Comparison of ENCODE assay signal across 21 cellular contexts in the genomic region with DNA sequence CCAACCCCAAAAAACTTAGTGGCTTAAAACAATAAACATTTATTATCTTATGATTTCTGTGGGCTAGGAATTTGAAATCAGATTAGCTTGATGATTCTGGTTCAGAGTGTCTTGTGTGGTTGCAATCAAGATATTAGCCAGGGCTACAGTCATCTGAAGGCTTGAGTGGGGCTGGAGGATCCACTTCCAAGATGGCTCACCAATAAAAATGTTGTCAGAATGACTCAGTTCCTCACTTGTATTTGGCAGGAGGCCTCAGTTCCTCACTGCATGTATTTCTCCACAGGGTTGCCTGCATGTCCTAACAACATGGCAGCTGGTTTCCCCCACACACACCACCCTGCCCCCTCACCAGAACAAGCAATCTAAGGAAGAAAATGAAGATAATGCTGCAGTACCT.
"Had no signal": no experiment of that assay in that cellular context is flagged by ENCODE, and none has a peak within 500 bp of the region (broad histone marks: within the 10 kb centered on the region; RNA-seq: fewer than 3 reads in every experiment).

No MANE protein-coding gene starts in this region.

- ATAC-seq: activated CD4-positive, alpha-beta T cell treated with anti-CD3 and anti-CD28 coated beads for 36 hours; activated CD8-positive, alpha-beta T cell treated with anti-CD3 and anti-CD28 coated beads for 36 hours; body of pancreas; PC-3 had no signal

- FAIRE-seq: bronchial epithelial cell, RCC 7860 had no signal

- DNase-seq: activated CD4-positive, alpha-beta T cell treated with anti-CD3 and anti-CD28 coated beads for 36 hours; activated CD8-positive, alpha-beta memory T cell treated with anti-CD3 and anti-CD28 coated beads, Interleukin-2, amount 50 U/mL, for 4 hours; activated CD8-positive, alpha-beta T cell treated with anti-CD3 and anti-CD28 coated beads for 36 hours; activated naive CD4-positive, alpha-beta T cell treated with anti-CD3 and anti-CD28 coated beads, Interleukin-2, amount 50 U/mL, for 16 hours; activated naive CD8-positive, alpha-beta T cell treated with anti-CD3 and anti-CD28 coated beads, Interleukin-2, amount 10 ng/mL, durations not matched to agents 7 days and 5 days; adrenal gland; body of pancreas; central memory CD4-positive, alpha-beta T cell; NCI-H1048; NCI-H146; NCI-H187 treated with DMSO at 0.1 percent for 48 hours; NCI-H2081 treated with DMSO at 0.1 percent for 48 hours; NCI-H446; NCI-H524; PC-3; SHP77 treated with DMSO at 0.1 percent for 48 hours; SK-N-SH; T-helper 1 cell; WERI-Rb-1 had no signal
